In the genomic region with DNA sequence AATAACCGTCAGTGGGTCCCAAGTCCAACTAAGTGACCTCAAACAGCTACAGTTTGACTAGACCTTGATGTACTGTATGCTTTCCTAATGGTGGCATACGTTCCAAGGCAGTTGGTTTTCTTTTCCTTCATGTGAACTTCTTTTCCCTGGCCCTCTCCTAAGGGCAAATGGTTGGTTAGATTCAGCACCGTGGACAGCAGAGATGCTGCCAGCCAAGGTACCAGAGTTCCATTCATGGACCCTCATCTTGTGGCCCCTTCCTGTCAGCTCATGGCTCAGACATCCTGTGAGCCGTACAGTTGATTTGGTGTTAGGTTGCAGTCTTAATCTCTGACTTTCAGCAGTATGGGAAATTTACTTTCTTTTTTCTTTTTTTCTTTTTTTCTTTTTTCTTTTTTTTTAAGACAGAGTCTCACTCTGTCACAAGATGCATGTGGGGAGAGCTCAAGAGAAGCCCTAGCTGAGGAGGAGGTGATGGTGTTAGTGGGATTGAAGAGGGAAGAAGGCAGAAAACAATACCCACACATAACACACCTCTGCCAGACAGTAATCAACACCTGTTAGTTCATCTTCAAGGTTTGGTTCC, we compare ENCODE assay signal across 13 cellular contexts.
A peak's percentile ranks its signal among the peaks of the same experiment; 100 is the strongest.
DNase-seq lines count a peak whose midpoint lies in the region; ATAC-seq, FAIRE-seq and TF ChIP-seq lines count a peak whose summit lies in the region.
"Had no signal": no experiment of that assay in that cellular context is flagged by ENCODE, and none has a peak within 500 bp of the region (broad histone marks: within the 10 kb centered on the region; RNA-seq: fewer than 3 reads in every experiment).

No MANE protein-coding gene starts in this region.

- no peaks in the 10 kb centered on the region for H4K20me1 ChIP-seq in K562 (replicated peaks; ENCODE audit: control insufficient read depth, insufficient read depth, low read length)

- TF ChIP-seq POLR2A in K562 (conservative IDR thresholded peaks at IDR 0.05) (no peak), gastrocnemius medialis (IDR thresholded peaks at IDR 0.05) (no peak)

- H3K27ac ChIP-seq in K562 (ENCODE audit: extremely low read depth, low read depth, low read length) (no peak overlapping the region), gastrocnemius medialis (no peak overlapping the region)
- H3K27ac ChIP-seq: epithelial cell of prostate, upper lobe of right lung had no signal

- H3K9ac ChIP-seq in K562 (ENCODE audit: insufficient read depth in 1 of 2, low read depth in 2 of 2, low read length in 2 of 2): no peak overlapping the region

- no peaks in the 10 kb centered on the region for H3K9me1 ChIP-seq in K562 (ENCODE audit: control insufficient read depth, insufficient read depth, low read length)

- no peak overlapping the region for H2AFZ ChIP-seq in K562 (ENCODE audit: low read depth, low read length)

- TF ChIP-seq EP300 in K562 (IDR thresholded peaks at IDR 0.05; ENCODE audit: low read length): no peak

- peak; percentile 23 for FAIRE-seq in K562 (lab: Jason Lieb, UNC)

- H3K4me3 ChIP-seq in K562 (no peak overlapping the region), gastrocnemius medialis (no peak overlapping the region)
- H3K4me3 ChIP-seq: upper lobe of right lung had no signal

- no peak for TF ChIP-seq RAD21 in K562 (CRISPR knock-in tag; conservative IDR thresholded peaks at IDR 0.05 in 1 of 2, IDR thresholded peaks at IDR 0.05 in 1 of 2)

- intact Hi-C loops in K562 (cut with micrococcal nuclease) (no loop called here), left colon (cut with DNase I, micrococcal nuclease) (no loop called here), gastrocnemius medialis (cut with DNase I; ENCODE audit: low total_unique reads) (no loop called here)

- BruUV-seq in K562 (replicated peaks; lab: Mats Ljungman, UMichigan): no TSS peak

- no peak for ATAC-seq in K562
- ATAC-seq in left colon: peak; percentile 44
- ATAC-seq in GM18858 (IDR thresholded peaks at IDR 0.05; ENCODE audit: unreplicated experiment): no peak
- no peak for ATAC-seq in gastrocnemius medialis
- ATAC-seq in GM21825 (IDR thresholded peaks at IDR 0.05; ENCODE audit: unreplicated experiment): no peak
- no peak for ATAC-seq in GM18907 (IDR thresholded peaks at IDR 0.05; ENCODE audit: unreplicated experiment)
- ATAC-seq: activated T-helper 17 cell treated with anti-CD3 and anti-CD28 coated beads, Interleukin-2, amount 50 U/mL, for 72 hours; upper lobe of right lung had no signal

- CTCF ChIA-PET in K562 (lab: Yijun Ruan, JAX; ENCODE audit: low intra/inter-chr PET ratio): no interaction called here

- 0% methylated on average over 4 of the region's 4 CpGs for WGBS in K562 (ENCODE audit: insufficient coverage, low coverage, missing lambda C conversion rate)

- H3K4me2 ChIP-seq in K562 (ENCODE audit: insufficient read depth, low read length): no peak overlapping the region

- H3K79me2 ChIP-seq in K562 (ENCODE audit: control insufficient read depth, insufficient read depth, low read length): no peaks in the 10 kb centered on the region

- no peaks in the 10 kb centered on the region for H3K36me3 ChIP-seq in K562 (ENCODE audit: control insufficient read depth, insufficient read depth, low read length)
- no peaks in the 10 kb centered on the region for H3K36me3 ChIP-seq in gastrocnemius medialis
- H3K36me3 ChIP-seq: upper lobe of right lung had no signal

- no peak for TF ChIP-seq CTCF in K562 (IDR thresholded peaks at IDR 0.05 in 2 of 3, conservative IDR thresholded peaks at IDR 0.05 in 1 of 3; ENCODE audit: insufficient read depth in 2 of 3, low read depth in 1 of 3, low read length in 3 of 3)
- no peak for TF ChIP-seq CTCF in gastrocnemius medialis (IDR thresholded peaks at IDR 0.05 in 4 of 5, conservative IDR thresholded peaks at IDR 0.05 in 1 of 5)

- no peaks in the 10 kb centered on the region for H3K9me3 ChIP-seq in K562 (replicated peaks; ENCODE audit: control insufficient read depth, insufficient read depth, low read depth, low read length)
- no peaks in the 10 kb centered on the region for H3K9me3 ChIP-seq in gastrocnemius medialis
- H3K9me3 ChIP-seq: upper lobe of right lung had no signal

- DNase-seq in EH (ENCODE audit: low read depth): peak; percentile 49
- DNase-seq in HuH-7.5 (ENCODE audit: low spot score): peak; percentile 11
- peak in 1 of 4 experiments; percentile 12 for DNase-seq in K562 (ENCODE audit: extremely low read depth in 1 of 4, low spot score in 3 of 4)
- DNase-seq in left colon: peak in 1 of 2 donors; percentile 9
- DNase-seq in gastrocnemius medialis: no peak
- DNase-seq: NCI-H1436 treated with DMSO at 0.1 percent for 48 hours; stimulated activated CD4-positive, alpha-beta T cell treated with anti-CD3 and anti-CD28 coated beads, Interleukin-4, amount 100 ng/mL, for 24 hours; upper lobe of right lung had no signal

- H3K27me3 ChIP-seq in K562 (ENCODE audit: control insufficient read depth in 2 of 2, insufficient read depth in 2 of 2, low read length in 2 of 2) (peaks cover 0 to 5% of the 10 kb centered on the region in 2 experiments; a peak in 2 of 5 replicates), gastrocnemius medialis (no peaks in the 10 kb centered on the region)

- H3K4me1 ChIP-seq in K562 (replicated peaks in 1 of 2; ENCODE audit: control insufficient read depth in 2 of 2, insufficient read depth in 2 of 2, low read length in 2 of 2) (no peaks in the 10 kb centered on the region), gastrocnemius medialis (no peaks in the 10 kb centered on the region)
- H3K4me1 ChIP-seq: upper lobe of right lung had no signal

- in situ Hi-C loops in K562 (cut with MboI) (no loop called here), gastrocnemius medialis (cut with MboI; ENCODE audit: low sequenced_read_pairs in 4 of 4) (loop anchor here in 1 of 4 donors (25.0 kb wide), 1 partner anchor 90 kb away; no protein-coding TSS in a partner anchor)

- POLR2A ChIA-PET in K562 (lab: Yijun Ruan, JAX): no interaction called here

TF ChIP-seq in K562, 482 proteins besides CTCF, POLR2A, EP300 and RAD21:
- TF ChIP-seq POLR2H (tag; IDR thresholded peaks at IDR 0.05; ENCODE audit: low read depth) (no peak), ZKSCAN3 (CRISPR knock-in tag; IDR thresholded peaks at IDR 0.05) (no peak), EHMT2 (IDR thresholded peaks at IDR 0.05) (peak; percentile 97), ZSCAN32 (CRISPR knock-in tag; IDR thresholded peaks at IDR 0.05) (no peak), MIER1 (IDR thresholded peaks at IDR 0.05; ENCODE audit: low read depth) (peak; percentile 92)
- TF ChIP-seq, protein P1, sequence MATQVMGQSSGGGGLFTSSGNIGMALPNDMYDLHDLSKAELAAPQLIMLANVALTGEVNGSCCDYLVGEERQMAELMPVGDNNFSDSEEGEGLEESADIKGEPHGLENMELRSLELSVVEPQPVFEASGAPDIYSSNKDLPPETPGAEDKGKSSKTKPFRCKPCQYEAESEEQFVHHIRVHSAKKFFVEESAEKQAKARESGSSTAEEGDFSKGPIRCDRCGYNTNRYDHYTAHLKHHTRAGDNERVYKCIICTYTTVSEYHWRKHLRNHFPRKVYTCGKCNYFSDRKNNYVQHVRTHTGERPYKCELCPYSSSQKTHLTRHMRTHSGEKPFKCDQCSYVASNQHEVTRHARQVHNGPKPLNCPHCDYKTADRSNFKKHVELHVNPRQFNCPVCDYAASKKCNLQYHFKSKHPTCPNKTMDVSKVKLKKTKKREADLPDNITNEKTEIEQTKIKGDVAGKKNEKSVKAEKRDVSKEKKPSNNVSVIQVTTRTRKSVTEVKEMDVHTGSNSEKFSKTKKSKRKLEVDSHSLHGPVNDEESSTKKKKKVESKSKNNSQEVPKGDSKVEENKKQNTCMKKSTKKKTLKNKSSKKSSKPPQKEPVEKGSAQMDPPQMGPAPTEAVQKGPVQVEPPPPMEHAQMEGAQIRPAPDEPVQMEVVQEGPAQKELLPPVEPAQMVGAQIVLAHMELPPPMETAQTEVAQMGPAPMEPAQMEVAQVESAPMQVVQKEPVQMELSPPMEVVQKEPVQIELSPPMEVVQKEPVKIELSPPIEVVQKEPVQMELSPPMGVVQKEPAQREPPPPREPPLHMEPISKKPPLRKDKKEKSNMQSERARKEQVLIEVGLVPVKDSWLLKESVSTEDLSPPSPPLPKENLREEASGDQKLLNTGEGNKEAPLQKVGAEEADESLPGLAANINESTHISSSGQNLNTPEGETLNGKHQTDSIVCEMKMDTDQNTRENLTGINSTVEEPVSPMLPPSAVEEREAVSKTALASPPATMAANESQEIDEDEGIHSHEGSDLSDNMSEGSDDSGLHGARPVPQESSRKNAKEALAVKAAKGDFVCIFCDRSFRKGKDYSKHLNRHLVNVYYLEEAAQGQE (CRISPR knock-in tag; IDR thresholded peaks at IDR 0.05; ENCODE audit: low read depth): peak; percentile 91
- TF ChIP-seq, protein P2, sequence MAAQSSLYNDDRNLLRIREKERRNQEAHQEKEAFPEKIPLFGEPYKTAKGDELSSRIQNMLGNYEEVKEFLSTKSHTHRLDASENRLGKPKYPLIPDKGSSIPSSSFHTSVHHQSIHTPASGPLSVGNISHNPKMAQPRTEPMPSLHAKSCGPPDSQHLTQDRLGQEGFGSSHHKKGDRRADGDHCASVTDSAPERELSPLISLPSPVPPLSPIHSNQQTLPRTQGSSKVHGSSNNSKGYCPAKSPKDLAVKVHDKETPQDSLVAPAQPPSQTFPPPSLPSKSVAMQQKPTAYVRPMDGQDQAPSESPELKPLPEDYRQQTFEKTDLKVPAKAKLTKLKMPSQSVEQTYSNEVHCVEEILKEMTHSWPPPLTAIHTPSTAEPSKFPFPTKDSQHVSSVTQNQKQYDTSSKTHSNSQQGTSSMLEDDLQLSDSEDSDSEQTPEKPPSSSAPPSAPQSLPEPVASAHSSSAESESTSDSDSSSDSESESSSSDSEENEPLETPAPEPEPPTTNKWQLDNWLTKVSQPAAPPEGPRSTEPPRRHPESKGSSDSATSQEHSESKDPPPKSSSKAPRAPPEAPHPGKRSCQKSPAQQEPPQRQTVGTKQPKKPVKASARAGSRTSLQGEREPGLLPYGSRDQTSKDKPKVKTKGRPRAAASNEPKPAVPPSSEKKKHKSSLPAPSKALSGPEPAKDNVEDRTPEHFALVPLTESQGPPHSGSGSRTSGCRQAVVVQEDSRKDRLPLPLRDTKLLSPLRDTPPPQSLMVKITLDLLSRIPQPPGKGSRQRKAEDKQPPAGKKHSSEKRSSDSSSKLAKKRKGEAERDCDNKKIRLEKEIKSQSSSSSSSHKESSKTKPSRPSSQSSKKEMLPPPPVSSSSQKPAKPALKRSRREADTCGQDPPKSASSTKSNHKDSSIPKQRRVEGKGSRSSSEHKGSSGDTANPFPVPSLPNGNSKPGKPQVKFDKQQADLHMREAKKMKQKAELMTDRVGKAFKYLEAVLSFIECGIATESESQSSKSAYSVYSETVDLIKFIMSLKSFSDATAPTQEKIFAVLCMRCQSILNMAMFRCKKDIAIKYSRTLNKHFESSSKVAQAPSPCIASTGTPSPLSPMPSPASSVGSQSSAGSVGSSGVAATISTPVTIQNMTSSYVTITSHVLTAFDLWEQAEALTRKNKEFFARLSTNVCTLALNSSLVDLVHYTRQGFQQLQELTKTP (IDR thresholded peaks at IDR 0.05; ENCODE audit: low read depth in 1 of 2, partially characterized antibody in 2 of 2): peak in 1 of 2 experiments; percentile 36

Comparison
In these comparisons a context has a peak if more than half of its experiments do, and no peak if none do; other contexts are left out.
1. DNase-seq: peak in EH (single experiment) and HuH-7.5 (single experiment); none in gastrocnemius medialis (0 of 2).